Comparison of ENCODE assay signal across 8 cellular contexts in the genomic region with DNA sequence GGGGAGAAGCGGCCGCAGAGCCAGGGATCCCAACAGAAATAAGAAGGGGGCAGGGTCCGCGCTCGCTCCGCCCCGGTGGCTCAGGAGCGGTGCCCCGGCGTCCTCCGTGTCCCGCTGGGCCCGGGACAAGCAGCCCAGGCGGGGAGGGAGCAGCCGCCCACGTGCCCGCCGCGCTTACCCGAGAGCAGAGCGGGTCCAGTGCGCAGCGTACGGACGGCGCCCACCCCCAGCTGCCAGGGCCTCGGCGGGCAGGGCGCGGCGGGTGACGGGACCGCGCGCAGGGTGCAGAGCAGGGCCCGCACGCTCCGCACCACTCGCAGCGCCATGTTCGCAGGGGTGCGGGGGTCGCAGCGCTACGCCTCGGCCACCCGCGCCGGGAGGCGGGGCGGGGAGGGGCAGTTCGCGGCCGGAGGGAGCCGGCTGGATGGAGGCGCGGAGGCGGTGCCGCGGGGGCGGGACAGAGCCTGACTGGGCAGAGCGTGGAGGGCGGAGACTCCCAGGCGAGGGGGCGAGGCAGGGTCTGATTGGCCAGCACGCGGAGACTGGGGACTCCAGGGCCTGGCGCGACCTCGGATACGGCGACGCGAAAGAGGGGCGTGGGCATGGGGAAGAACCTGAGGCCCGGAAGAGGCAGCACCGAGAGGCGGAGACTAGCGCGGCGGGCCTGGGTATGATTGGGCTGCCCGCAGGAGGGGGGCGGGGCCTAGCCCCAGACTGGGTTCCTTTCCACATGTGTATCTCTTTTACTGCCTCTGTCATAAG. TPM values are rescaled to one million over a fixed set of nuclear protein-coding genes. Genes with fewer than 3 reads are reported as not detected.
DNase-seq lines count a peak whose midpoint lies in the region; ATAC-seq, FAIRE-seq and TF ChIP-seq lines count a peak whose summit lies in the region.

Gene GCSH (minus strand): TSS at position 443 of the 762 bp plus-strand sequence. CDS start 117 bp downstream, at position 326.

- 0 out of 2 replicates have a peak, but pooled peaks cover 3% of the 10 kb centered on the region for H3K23me2 ChIP-seq in H1 (ENCODE audit: low read depth, low read length)

- H3K9me3 Mint-ChIP-seq in CD8-positive, alpha-beta memory T cell = no peaks in the 10 kb centered on the region
- peaks cover 1% of the 10 kb centered on the region for H3K9me3 Mint-ChIP-seq in memory B cell

- H2BK120ac ChIP-seq in H1 (replicated peaks; ENCODE audit: low read depth, low read length) = no peak within 1 kb of the TSS

- H3K9me3 ChIP-seq in CD8-positive, alpha-beta memory T cell (ENCODE audit: low read length) = no peaks in the 10 kb centered on the region
- H3K9me3 ChIP-seq in H1 (ENCODE audit: insufficient read depth in 2 of 2, low read depth in 1 of 2, low read length in 1 of 2) = no peaks in the 10 kb centered on the region

- FAIRE-seq in H1 (lab: Jason Lieb, UNC) = peak; percentile 39

- peak within 1 kb of the TSS; percentile 75; the same call in 1 of the 2 replicates for H2AK5ac ChIP-seq in H1 (ENCODE audit: low read depth, low read length)

- no peaks in the 10 kb centered on the region for H3K36me3 ChIP-seq in CD8-positive, alpha-beta memory T cell (ENCODE audit: insufficient read depth, low read length)
- peaks cover 0 to 9% (median 0%) of the 10 kb centered on the region in 4 experiments; a peak in 1 of 8 replicates for H3K36me3 ChIP-seq in H1 (ENCODE audit: control insufficient read depth in 2 of 4, insufficient read depth in 4 of 4, low read length in 3 of 4)

- TF ChIP-seq CTCF in GM20000 (IDR thresholded peaks at IDR 0.05; ENCODE audit: extremely low read depth, missing control alignments) (no peak), H1 (IDR thresholded peaks at IDR 0.05; ENCODE audit: control extremely low read depth in 1 of 3, insufficient read depth in 1 of 3, low read depth in 1 of 3, low read length in 3 of 3) (no peak)

- peak; percentile 95 for ATAC-seq in memory B cell (ENCODE audit: low read depth)

- H3K9ac ChIP-seq in H1 (replicated peaks in 1 of 4; ENCODE audit: extremely low read depth in 1 of 4, low read depth in 3 of 4, low read length in 3 of 4) = peak within 1 kb of the TSS; percentile 58 to 85 (median 76)

- 1% methylated on average over 22 of the region's 83 CpGs; no CpG with 5 or more reads in 1 of the 2 experiments for WGBS in H1 (ENCODE audit: extremely low coverage in 1 of 2, insufficient coverage in 1 of 2, insufficient read length in 1 of 2, insufficient replicate concordance in 2 of 2, low coverage in 1 of 2, low lambda C conversion rate in 2 of 2, missing lambda C conversion rate in 1 of 2), 2 experiments

- no peaks in the 10 kb centered on the region for H4K20me1 ChIP-seq in H1 (replicated peaks in 1 of 2; ENCODE audit: control insufficient read depth in 1 of 2, insufficient read depth in 2 of 2, low read length in 2 of 2)

- CTCF ChIA-PET in CD8-positive, alpha-beta memory T cell (lab: Charles Lee) = interaction anchor here (1.4 kb wide), 1 partner anchor 60 kb away, joined by 4 read pairs; the partner anchor contains the start of gene ATMIN
- CTCF ChIA-PET in H1 (lab: Charles Lee; ENCODE audit: partially characterized antibody) = no interaction called here

- no peak within 1 kb of the TSS for H2BK20ac ChIP-seq in H1 (ENCODE audit: low read length)

- no peak within 1 kb of the TSS for H3K23ac ChIP-seq in H1 (ENCODE audit: insufficient read length)

- no peak within 1 kb of the TSS for H3K18ac ChIP-seq in H1 (ENCODE audit: extremely low read depth, low read length)

- H3K14ac ChIP-seq in H1 (ENCODE audit: insufficient read length) = no peak within 1 kb of the TSS

- H3K79me1 ChIP-seq in H1 (ENCODE audit: low read depth, low read length) = peaks cover 2% of the 10 kb centered on the region; the same call in 1 of the 2 replicates

- TF ChIP-seq EP300 in H1 (IDR thresholded peaks at IDR 0.05; ENCODE audit: borderline replicate concordance in 1 of 2, low read depth in 2 of 2, low read length in 2 of 2) = no peak

- H4K91ac ChIP-seq in H1 (replicated peaks; ENCODE audit: insufficient read length, low read length) = peak within 1 kb of the TSS; percentile 55

- H3K4me3 ChIP-seq in CD8-positive, alpha-beta memory T cell (ENCODE audit: low read length) = peak within 1 kb of the TSS; percentile 56
- H3K4me3 ChIP-seq in H1 (ENCODE audit: extremely low read depth in 1 of 4, insufficient read depth in 2 of 4, low read depth in 3 of 4, low read length in 4 of 4) = peak within 1 kb of the TSS; percentile 64 to 93 (median 76)

- H3K79me2 ChIP-seq in H1 (ENCODE audit: control insufficient read depth in 1 of 2, insufficient read depth in 2 of 2, low read length in 2 of 2) = peaks cover 5 to 37% of the 10 kb centered on the region in 2 experiments

- TF ChIP-seq RAD21 in H1 (IDR thresholded peaks at IDR 0.05 in 1 of 2, conservative IDR thresholded peaks at IDR 0.05 in 1 of 2; ENCODE audit: low read depth in 2 of 2, low read length in 2 of 2) = no peak

- H4K8ac ChIP-seq in H1 (ENCODE audit: extremely low read depth, insufficient read depth, low read length) = peak within 1 kb of the TSS; percentile 71

- H3K4me3 Mint-ChIP-seq in CD8-positive, alpha-beta memory T cell = peak within 1 kb of the TSS; percentile 72 to 89 (median 85)
- H3K4me3 Mint-ChIP-seq in memory B cell = peak within 1 kb of the TSS; percentile 82

- H3K27me3 ChIP-seq in CD8-positive, alpha-beta memory T cell (ENCODE audit: insufficient read depth, low read length, poor library complexity, severe bottlenecking) = no peaks in the 10 kb centered on the region
- no peaks in the 10 kb centered on the region for H3K27me3 ChIP-seq in H1 (replicated peaks in 1 of 4; ENCODE audit: control insufficient read depth in 3 of 4, extremely low read depth in 1 of 4, insufficient read depth in 3 of 4, low read length in 3 of 4)

- H2AFZ ChIP-seq in H1 (ENCODE audit: low read length) = peak within 1 kb of the TSS; percentile 93

- H3K4me1 ChIP-seq in CD8-positive, alpha-beta memory T cell (ENCODE audit: insufficient read depth, low read length) = peaks cover 9% of the 10 kb centered on the region
- no peaks in the 10 kb centered on the region for H3K4me1 ChIP-seq in H1 (replicated peaks in 1 of 4; ENCODE audit: control insufficient read depth in 3 of 4, insufficient read depth in 4 of 4, low read length in 3 of 4)

- H3K36me3 Mint-ChIP-seq in CD8-positive, alpha-beta memory T cell = peaks cover 0 to 2% (median 1%) of the 10 kb centered on the region in 3 donors
- H3K36me3 Mint-ChIP-seq in memory B cell = no peaks in the 10 kb centered on the region

- H2BK15ac ChIP-seq in H1 (ENCODE audit: low read length) = 0 out of 2 replicates have a peak within 1 kb of the TSS, but pooled peaks have one; percentile 53

- peak within 1 kb of the TSS; percentile 62 to 65 for H3K4me2 ChIP-seq in H1 (ENCODE audit: insufficient read depth in 1 of 2, low read depth in 2 of 2, low read length in 2 of 2)

- POLR2A ChIA-PET in CD8-positive, alpha-beta memory T cell (lab: Charles Lee) = interaction anchor here (0.6 kb wide), 1 partner anchor 709 kb away, joined by 12 read pairs; no protein-coding TSS in a partner anchor
- POLR2A ChIA-PET in H1 (lab: Charles Lee; ENCODE audit: partially characterized antibody) = interaction anchor here (0.7 kb wide), 1 partner anchor 19 kb away, joined by 3 read pairs; the partner anchor contains the start of gene C16orf46

- peak within 1 kb of the TSS; percentile 78 for H3K56ac ChIP-seq in H1 (replicated peaks; ENCODE audit: insufficient read length, low read depth, low read length)

- H3K4me1 Mint-ChIP-seq in CD8-positive, alpha-beta memory T cell = peaks cover 5 to 17% (median 7%) of the 10 kb centered on the region in 3 donors
- peaks cover 5% of the 10 kb centered on the region for H3K4me1 Mint-ChIP-seq in memory B cell

- no peaks in the 10 kb centered on the region for H3K27me3 Mint-ChIP-seq in CD8-positive, alpha-beta memory T cell
- no peaks in the 10 kb centered on the region for H3K27me3 Mint-ChIP-seq in memory B cell

- H2BK5ac ChIP-seq in H1 (ENCODE audit: low read depth, low read length) = peak within 1 kb of the TSS; percentile 52; the same call in 1 of the 2 replicates

- DNase-seq in CD8-positive, alpha-beta memory T cell = peak; percentile 98 to 99 (median 99)
- DNase-seq in GM20000 (ENCODE audit: low spot score) (peak; percentile 96), HT-29 (ENCODE audit: low spot score) (peak; percentile 97), NOMO-1 (lab: John Stamatoyannopoulos, UW; ENCODE audit: unreplicated experiment in 2 of 2) (peak; percentile 98 to 99), H1 (ENCODE audit: low read depth in 1 of 2, low spot score in 2 of 2) (peak; percentile 94 to 96), memory B cell (ENCODE audit: low spot score in 2 of 2) (peak; percentile 92 to 98)
- peak; percentile 91 to 97 (median 91) for DNase-seq in activated CD8-positive, alpha-beta memory T cell treated with anti-CD3 and anti-CD28 coated beads for 48 hours (ENCODE audit: low read depth in 2 of 3, low spot score in 2 of 3)
- peak; percentile 99 for DNase-seq in stimulated activated CD8-positive, alpha-beta memory T cell treated with anti-CD3 and anti-CD28 coated beads, Interleukin-12 subunit alpha, Interleukin-12 subunit beta, amount 100 ng/mL, for 24 hours (ENCODE audit: extremely low read depth)

- H2BK12ac ChIP-seq in H1 (ENCODE audit: low read depth, low read length) = 0 out of 2 replicates have a peak within 1 kb of the TSS, but pooled peaks have one; percentile 42

- TF ChIP-seq POLR2A in H1 (IDR thresholded peaks at IDR 0.05; ENCODE audit: control extremely low read depth in 1 of 2, low read depth in 2 of 2, low read length in 2 of 2) = peak; percentile 39 to 63; a peak in 2 of 3 replicates

- H4K5ac ChIP-seq in H1 (ENCODE audit: insufficient read length, low read depth, low read length) = peak within 1 kb of the TSS; percentile 56

- peak within 1 kb of the TSS; percentile 57 for H3K27ac ChIP-seq in CD8-positive, alpha-beta memory T cell (ENCODE audit: low read depth, low read length)
- peak within 1 kb of the TSS; percentile 39; the same call in 1 of the 2 replicates for H3K27ac ChIP-seq in H1 (ENCODE audit: low read depth, low read length)

- peak within 1 kb of the TSS; percentile 1 to 92 (median 65) for H3K27ac Mint-ChIP-seq in CD8-positive, alpha-beta memory T cell
- H3K27ac Mint-ChIP-seq in memory B cell = peak within 1 kb of the TSS; percentile 71

- H3K4ac ChIP-seq in H1 (replicated peaks; ENCODE audit: insufficient read length, low read depth, low read length) = peak within 1 kb of the TSS; percentile 69

RNA-seq across cellular contexts. Expression of gene GCSH, which starts in this region (rescaled TPM):
- total RNA-seq in CD8-positive, alpha-beta memory T cell = 10 to 100 TPM; 23.4 to 26.0 TPM
- 9.3 TPM for polyA plus RNA-seq in CD8-positive, alpha-beta memory T cell
- total RNA-seq in HT-29 (2014; rRNA removed; shearing (Covaris generic)) = 30.8 and 35.2 TPM in 2 replicates
- total RNA-seq in H1 (2021; fragmentation: NEBNext Ultra II Directional; extraction: Animal tissue kit (Norgen Biotek cat#: 25700)) = 103 and 108 TPM in 2 replicates
- 25.1 and 28.2 TPM in 2 replicates for polyA plus RNA-seq in H1 (2011; rRNA removed)
- 56.5 TPM for polyA plus RNA-seq in H1 (2011; cell fraction: cytosol; rRNA removed)
- polyA plus RNA-seq in H1 (2011; cell fraction: nucleus; rRNA removed) = 28.5 TPM
- polyA plus RNA-seq in H1 (2012, experiment 1 of 2) = 31.9 to 88.2 TPM (median 35.2 TPM) in 4 replicates
- 62.6 TPM for polyA plus RNA-seq in H1 (2012, experiment 2 of 2)
- polyA plus RNA-seq in H1 (2013, experiment 1 of 2) = 120 TPM
- 119 TPM for polyA plus RNA-seq in H1 (2013, experiment 2 of 2)
- polyA minus RNA-seq in H1 (2011; rRNA and poly(A)+ RNA removed) = 3.6 and 4.5 TPM in 2 replicates
- 48.0 TPM for polyA minus RNA-seq in H1 (2011; cell fraction: cytosol; rRNA and poly(A)+ RNA removed)
- 22.8 TPM for polyA minus RNA-seq in H1 (2011; cell fraction: nucleus; rRNA and poly(A)+ RNA removed)

Comparison
In these comparisons a context has a peak if more than half of its experiments do, and no peak if none do; other contexts are left out.
1. Peak in every context shown above with its lines: DNase-seq, ATAC-seq, H3K4me3 ChIP-seq and H3K27ac ChIP-seq.